20 cellular contexts compared by ENCODE assay signal in genomic region chr20:51305316-51306052, GRCh38.
DNase-seq lines count a peak whose midpoint lies in the region; ATAC-seq, FAIRE-seq and TF ChIP-seq lines count a peak whose summit lies in the region.
"Had no signal": no experiment of that assay in that cellular context is flagged by ENCODE, and none has a peak within 500 bp of the region (broad histone marks: within the 10 kb centered on the region; RNA-seq: fewer than 3 reads in every experiment).

No MANE protein-coding gene starts in this region.

- no peak for TF ChIP-seq EP300 in H1 (IDR thresholded peaks at IDR 0.05; ENCODE audit: borderline replicate concordance in 1 of 2, low read depth in 2 of 2, low read length in 2 of 2)

- H3K36me3 Mint-ChIP-seq in H9 (ENCODE audit: insufficient read depth in 1 of 3, low read depth in 3 of 3) (peaks cover 19 to 50% (median 23%) of the 10 kb centered on the region in 3 experiments), type B pancreatic cell (no peaks in the 10 kb centered on the region)
- peaks cover 5 to 6% of the 10 kb centered on the region in 2 donors for H3K36me3 Mint-ChIP-seq in stimulated activated naive B cell treated with anti-CD40 and anti-IgM and Interleukin-4, amounts not matched to agents 10 μg/mL and 1 μg/mL and 100 μg/mL, for 72 hours

- no peak overlapping the region for H3K18ac ChIP-seq in H9 (ENCODE audit: insufficient read length, low read depth, low read length)
- no peak overlapping the region for H3K18ac ChIP-seq in H1 (ENCODE audit: extremely low read depth, low read length)

- H3K27me3 ChIP-seq in H9 (ENCODE audit: insufficient read depth, low read length) (no peaks in the 10 kb centered on the region; the same call in 1 of the 2 replicates), H1 (replicated peaks in 1 of 4; ENCODE audit: control insufficient read depth in 3 of 4, extremely low read depth in 1 of 4, insufficient read depth in 3 of 4, low read length in 3 of 4) (peaks cover 2 to 10% (median 7%) of the 10 kb centered on the region in 4 experiments; a peak in 5 of 7 replicates)

- H3K23ac ChIP-seq in H9 (ENCODE audit: insufficient read length, low read depth, low read length) (no peak overlapping the region), H1 (ENCODE audit: insufficient read length) (no peak overlapping the region)

- FAIRE-seq in H1 (lab: Jason Lieb, UNC), result peak; percentile 88
- FAIRE-seq: A549, GM12891 had no signal

- peaks cover 0 to 6% (median 0%) of the 10 kb centered on the region in 4 experiments; a peak in 2 of 8 replicates for H3K36me3 ChIP-seq in H1 (ENCODE audit: control insufficient read depth in 2 of 4, insufficient read depth in 4 of 4, low read length in 3 of 4)

- no peaks in the 10 kb centered on the region for H3K23me2 ChIP-seq in H9 (ENCODE audit: insufficient read length, low read depth, low read length, poor library complexity, severe bottlenecking)
- H3K23me2 ChIP-seq in H1 (ENCODE audit: low read depth, low read length), result no peaks in the 10 kb centered on the region

- CTCF ChIA-PET in H1 (lab: Charles Lee; ENCODE audit: partially characterized antibody), result interaction anchor here (0.6 to 8.2 kb wide), 32 partner anchors 9 to 323 kb away, joined by 3 to 245 read pairs (median 5); no protein-coding TSS in a partner anchor

- no peaks in the 10 kb centered on the region for H3K79me1 ChIP-seq in H9 (ENCODE audit: insufficient read depth, low read depth, low read length, poor library complexity, severe bottlenecking)
- H3K79me1 ChIP-seq in H1 (ENCODE audit: low read depth, low read length), result no peaks in the 10 kb centered on the region

- peak; percentile 62 for DNase-seq in H9
- no peak for DNase-seq in H1 (ENCODE audit: low read depth in 1 of 2, low spot score in 2 of 2)
- peak; percentile 59 for DNase-seq in iPS-NIHi7 (ENCODE audit: extremely low spot score)
- no peak for DNase-seq in type B pancreatic cell (ENCODE audit: extremely low spot score, unreplicated experiment)
- no peak for DNase-seq in stimulated activated naive B cell treated with anti-CD40 and anti-IgM and Interleukin-4, amounts not matched to agents 10 μg/mL and 1 μg/mL and 100 μg/mL, for 72 hours
- DNase-seq: Calu3; CD4-positive, alpha-beta T cell; EL; NCI-H1105 treated with DMSO at 0.1 percent for 48 hours; NCI-H1694; NCI-H226; NCI-H524; PC-3; RPMI8226; SHP77 treated with DMSO at 0.1 percent for 48 hours; SK-N-SH had no signal

- H2BK12ac ChIP-seq in H9 (ENCODE audit: insufficient read length, low read depth, low read length), result no peak overlapping the region
- H2BK12ac ChIP-seq in H1 (ENCODE audit: low read depth, low read length), result peak overlapping the region; percentile 52

- H3K27me3 Mint-ChIP-seq in H9 (ENCODE audit: low read depth) (peaks cover 15% of the 10 kb centered on the region), type B pancreatic cell (peaks cover 3% of the 10 kb centered on the region)
- H3K27me3 Mint-ChIP-seq in stimulated activated naive B cell treated with anti-CD40 and anti-IgM and Interleukin-4, amounts not matched to agents 10 μg/mL and 1 μg/mL and 100 μg/mL, for 72 hours, result peaks cover 27 to 54% of the 10 kb centered on the region in 2 donors

- H3K79me2 ChIP-seq in H9 (ENCODE audit: insufficient read depth, low read length) (no peaks in the 10 kb centered on the region), H1 (ENCODE audit: control insufficient read depth in 1 of 2, insufficient read depth in 2 of 2, low read length in 2 of 2) (no peaks in the 10 kb centered on the region)

- TF ChIP-seq RAD21 in H1 (IDR thresholded peaks at IDR 0.05 in 1 of 2, conservative IDR thresholded peaks at IDR 0.05 in 1 of 2; ENCODE audit: low read depth in 2 of 2, low read length in 2 of 2), result no peak; a peak in 1 of 4 replicates

- H3K9ac ChIP-seq in H9 (ENCODE audit: extremely low read depth, insufficient read length, low read length) (no peak overlapping the region), H1 (replicated peaks in 1 of 4; ENCODE audit: extremely low read depth in 1 of 4, low read depth in 3 of 4, low read length in 3 of 4) (no peak overlapping the region)
- H3K9ac ChIP-seq: SK-N-SH had no signal

- POLR2A ChIA-PET in H1 (lab: Charles Lee; ENCODE audit: partially characterized antibody), result interaction anchor here (0.8 to 5.2 kb wide), 4 partner anchors 10 to 348 kb away, joined by 3 to 30 read pairs (median 8); no protein-coding TSS in a partner anchor

- H3K9me3 ChIP-seq in H9 (ENCODE audit: control insufficient read depth, low read depth, low read length) (peaks cover 34% of the 10 kb centered on the region), H1 (ENCODE audit: insufficient read depth in 2 of 2, low read depth in 1 of 2, low read length in 1 of 2) (peaks cover 12 to 13% of the 10 kb centered on the region in 2 experiments)

- WGBS in H9 (ENCODE audit: extremely low coverage, insufficient read length, low lambda C conversion rate), result no CpG with 5 or more reads among the region's 6 CpGs
- 51% methylated on average over 6 of the region's 6 CpGs; no CpG with 5 or more reads in 1 of the 2 experiments for WGBS in H1 (ENCODE audit: extremely low coverage in 1 of 2, insufficient coverage in 1 of 2, insufficient read length in 1 of 2, insufficient replicate concordance in 2 of 2, low coverage in 1 of 2, low lambda C conversion rate in 2 of 2, missing lambda C conversion rate in 1 of 2), 2 experiments

- no peak for TF ChIP-seq POLR2A in H1 (IDR thresholded peaks at IDR 0.05; ENCODE audit: control extremely low read depth in 1 of 2, low read depth in 2 of 2, low read length in 2 of 2)

- H3K14ac ChIP-seq in H9 (ENCODE audit: insufficient read depth, low read length), result no peak overlapping the region
- no peak overlapping the region for H3K14ac ChIP-seq in H1 (ENCODE audit: insufficient read length)

- no peak overlapping the region for H3T11ph ChIP-seq in H9 (ENCODE audit: low read length)

- H4K8ac ChIP-seq in H9 (replicated peaks; ENCODE audit: insufficient read length, low read depth, low read length) (no peak overlapping the region), H1 (ENCODE audit: extremely low read depth, insufficient read depth, low read length) (no peak overlapping the region)

- no peak overlapping the region for H4K5ac ChIP-seq in H9 (ENCODE audit: insufficient read length, low read depth, low read length)
- H4K5ac ChIP-seq in H1 (ENCODE audit: insufficient read length, low read depth, low read length), result no peak overlapping the region

- TF ChIP-seq CTCF in H9 (conservative IDR thresholded peaks at IDR 0.05), result no peak
- no peak for TF ChIP-seq CTCF in H1 (IDR thresholded peaks at IDR 0.05; ENCODE audit: control extremely low read depth in 1 of 3, insufficient read depth in 1 of 3, low read depth in 1 of 3, low read length in 3 of 3)
- TF ChIP-seq CTCF in type B pancreatic cell (conservative IDR thresholded peaks at IDR 0.05), result no peak

- H3K4me3 Mint-ChIP-seq in H9 (peak overlapping the region in 1 of 2 experiments; percentile 44; a peak in 3 of 5 replicates), type B pancreatic cell (peak overlapping the region; percentile 40)
- H3K4me3 Mint-ChIP-seq in stimulated activated naive B cell treated with anti-CD40 and anti-IgM and Interleukin-4, amounts not matched to agents 10 μg/mL and 1 μg/mL and 100 μg/mL, for 72 hours, result no peak overlapping the region
- H3K4me3 Mint-ChIP-seq: CD4-positive, alpha-beta T cell had no signal

- peak overlapping the region; percentile 81 to 97 (median 95) for H3K27ac Mint-ChIP-seq in H9
- peak overlapping the region; percentile 74 for H3K27ac Mint-ChIP-seq in type B pancreatic cell
- no peak overlapping the region for H3K27ac Mint-ChIP-seq in stimulated activated naive B cell treated with anti-CD40 and anti-IgM and Interleukin-4, amounts not matched to agents 10 μg/mL and 1 μg/mL and 100 μg/mL, for 72 hours
- H3K27ac Mint-ChIP-seq: CD4-positive, alpha-beta T cell had no signal

- H2AFZ ChIP-seq in H9 (ENCODE audit: low read length), result no peak overlapping the region
- H2AFZ ChIP-seq in H1 (ENCODE audit: low read length), result no peak overlapping the region

- no peak overlapping the region for H3K27ac ChIP-seq in H9 (ENCODE audit: insufficient read length, low read depth, low read length)
- H3K27ac ChIP-seq in H1 (ENCODE audit: low read depth, low read length), result no peak overlapping the region

- ATAC-seq in GM18861 (IDR thresholded peaks at IDR 0.05; ENCODE audit: unreplicated experiment) (no peak), HG02870 (IDR thresholded peaks at IDR 0.05; ENCODE audit: unreplicated experiment) (no peak)
- ATAC-seq in stimulated activated naive B cell treated with anti-CD40 and anti-IgM and Interleukin-4, amounts not matched to agents 10 μg/mL and 1 μg/mL and 100 μg/mL, for 72 hours (replicated peaks), result no peak
- ATAC-seq: PC-3 had no signal

- H2AK5ac ChIP-seq in H9 (ENCODE audit: insufficient read length, low read length) (no peak overlapping the region), H1 (ENCODE audit: low read depth, low read length) (no peak overlapping the region)

- H4K91ac ChIP-seq in H9 (ENCODE audit: insufficient read length, low read depth, low read length) (no peak overlapping the region), H1 (replicated peaks; ENCODE audit: insufficient read length, low read length) (peak overlapping the region; percentile 27)

- no peak overlapping the region for H2BK120ac ChIP-seq in H9 (ENCODE audit: low read depth, low read length, poor library complexity, severe bottlenecking)
- H2BK120ac ChIP-seq in H1 (replicated peaks; ENCODE audit: low read depth, low read length), result no peak overlapping the region

- peak overlapping the region in 1 of 4 experiments; percentile 13; a peak in 1 of 8 replicates for H3K4me3 ChIP-seq in H1 (ENCODE audit: extremely low read depth in 1 of 4, insufficient read depth in 2 of 4, low read depth in 3 of 4, low read length in 4 of 4)
- H3K4me3 ChIP-seq: A549 had no signal

- no peak overlapping the region for H3K56ac ChIP-seq in H9 (ENCODE audit: insufficient read length, low read depth, low read length)
- no peak overlapping the region for H3K56ac ChIP-seq in H1 (replicated peaks; ENCODE audit: insufficient read length, low read depth, low read length)

- H4K20me1 ChIP-seq in H9 (ENCODE audit: control insufficient read depth, insufficient read depth, insufficient read length), result no peaks in the 10 kb centered on the region
- H4K20me1 ChIP-seq in H1 (replicated peaks in 1 of 2; ENCODE audit: control insufficient read depth in 1 of 2, insufficient read depth in 2 of 2, low read length in 2 of 2), result no peaks in the 10 kb centered on the region

- peaks cover 44 to 52% of the 10 kb centered on the region in 2 experiments for H3K4me1 Mint-ChIP-seq in H9
- H3K4me1 Mint-ChIP-seq in type B pancreatic cell (ENCODE audit: unreplicated experiment), result peaks cover 27% of the 10 kb centered on the region
- peaks cover 0 to 1% of the 10 kb centered on the region in 2 donors for H3K4me1 Mint-ChIP-seq in stimulated activated naive B cell treated with anti-CD40 and anti-IgM and Interleukin-4, amounts not matched to agents 10 μg/mL and 1 μg/mL and 100 μg/mL, for 72 hours

- no peak overlapping the region for H2BK20ac ChIP-seq in H9 (ENCODE audit: low read depth, low read length, poor library complexity, severe bottlenecking)
- no peak overlapping the region for H2BK20ac ChIP-seq in H1 (ENCODE audit: low read length)

- H3K9me3 Mint-ChIP-seq in H9 (peaks cover 38 to 41% of the 10 kb centered on the region in 2 experiments), type B pancreatic cell (no peaks in the 10 kb centered on the region)
- H3K9me3 Mint-ChIP-seq in stimulated activated naive B cell treated with anti-CD40 and anti-IgM and Interleukin-4, amounts not matched to agents 10 μg/mL and 1 μg/mL and 100 μg/mL, for 72 hours, result peaks cover 7 to 9% of the 10 kb centered on the region in 2 donors
- H3K9me3 Mint-ChIP-seq: CD4-positive, alpha-beta T cell had no signal

- H2BK15ac ChIP-seq in H9 (ENCODE audit: low read depth, low read length), result no peak overlapping the region
- no peak overlapping the region for H2BK15ac ChIP-seq in H1 (ENCODE audit: low read length)

- H2BK5ac ChIP-seq in H9 (ENCODE audit: insufficient read length, low read length) (no peak overlapping the region), H1 (ENCODE audit: low read depth, low read length) (0 out of 2 replicates have a peak overlapping the region, but pooled peaks have one; percentile 1)

- peaks cover 3% of the 10 kb centered on the region; the same call in 1 of the 2 replicates for H3K4me1 ChIP-seq in H9 (ENCODE audit: insufficient read depth, low read length)
- H3K4me1 ChIP-seq in H1 (replicated peaks in 1 of 4; ENCODE audit: control insufficient read depth in 3 of 4, insufficient read depth in 4 of 4, low read length in 3 of 4), result peaks cover 12 to 30% (median 21%) of the 10 kb centered on the region in 4 experiments

- H3K4me2 ChIP-seq in H9 (ENCODE audit: insufficient read depth, insufficient read length, low read length), result no peak overlapping the region
- peak overlapping the region; percentile 15 to 52 for H3K4me2 ChIP-seq in H1 (ENCODE audit: insufficient read depth in 1 of 2, low read depth in 2 of 2, low read length in 2 of 2)
- H3K4me2 ChIP-seq: A549, SK-N-SH had no signal

- H3K4ac ChIP-seq in H9 (ENCODE audit: low read depth, low read length) (no peak overlapping the region), H1 (replicated peaks; ENCODE audit: insufficient read length, low read depth, low read length) (no peak overlapping the region)

Comparison
In these comparisons a context has a peak if more than half of its experiments do, and no peak if none do; other contexts are left out.
1. DNase-seq: peak in H9 (single experiment) and iPS-NIHi7 (single experiment); none in H1 (0 of 2), type B pancreatic cell (single experiment) and stimulated activated naive B cell treated with anti-CD40 and anti-IgM and Interleukin-4, amounts not matched to agents 10 μg/mL and 1 μg/mL and 100 μg/mL, for 72 hours (single experiment).